8 cellular contexts compared by ENCODE assay signal in the genomic region with DNA sequence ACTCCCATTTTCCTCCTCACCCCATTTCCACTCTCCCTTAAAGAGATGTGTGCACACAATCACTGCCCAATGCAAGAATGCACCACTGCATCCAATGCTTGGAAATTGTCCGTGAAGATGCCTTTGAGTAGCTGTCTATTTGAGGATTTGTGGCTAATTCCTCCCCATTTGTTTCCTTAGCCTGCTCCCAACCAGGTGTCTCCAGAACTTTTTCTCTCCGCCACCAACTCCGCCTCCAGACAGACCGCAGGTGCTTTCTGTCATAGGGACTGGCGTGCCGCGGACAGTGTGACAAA. TPM values are rescaled to one million over a fixed set of nuclear protein-coding genes. Genes with fewer than 3 reads are reported as not detected.
DNase-seq lines count a peak whose midpoint lies in the region; ATAC-seq and TF ChIP-seq lines count a peak whose summit lies in the region.

No MANE protein-coding gene starts in this region.

- peaks cover 56% of the 10 kb centered on the region for H3K4me1 Mint-ChIP-seq in activated T-helper 2 cell treated with anti-CD3 and anti-CD28 coated beads, Interferon-gamma antibody, Interleukin-2, Interleukin-4, amounts not matched to agents 10 μg/mL and 5 μg/mL and 100 μg/mL, durations not matched to agents 14 hours and 24 hours and 36 hours (ENCODE audit: low read depth)

- TF ChIP-seq CTCF in tibial artery (IDR thresholded peaks at IDR 0.05), result no peak

- no peak for DNase-seq in activated T-helper 2 cell treated with anti-CD3 and anti-CD28 coated beads, Interferon-gamma antibody, Interleukin-2, Interleukin-4, amounts not matched to agents 10 μg/mL and 5 μg/mL and 100 μg/mL, durations not matched to agents 14 hours and 24 hours and 36 hours (ENCODE audit: low spot score)
- DNase-seq in kidney glomerular epithelial cell (lab: John Stamatoyannopoulos, UW) (peak; percentile 23), tibial artery (no peak), NAMALWA (ENCODE audit: low spot score) (no peak), GF-D8 (lab: John Stamatoyannopoulos, UW) (no peak)
- no peak for DNase-seq in stimulated activated naive CD4-positive, alpha-beta T cell (lab: John Stamatoyannopoulos, UW)

- no peaks in the 10 kb centered on the region for H3K9me3 ChIP-seq in tibial artery

- intact Hi-C loops in activated T-helper 2 cell treated with anti-CD3 and anti-CD28 coated beads, Interferon-gamma antibody, Interleukin-2, Interleukin-4, amounts not matched to agents 10 μg/mL and 5 μg/mL and 100 μg/mL, durations not matched to agents 14 hours and 24 hours and 36 hours (cut with micrococcal nuclease), result loop anchor here (1.0 to 10.0 kb wide), 4 partner anchors 143 to 413 kb away; partner anchors contain the start of gene UBAC2
- intact Hi-C loops in tibial artery (cut with DNase I; ENCODE audit: low total_unique reads), result loop anchor here (10.0 kb wide), 1 partner anchor 196 kb away; the partner anchor contains the start of gene GPR183

- H3K4me1 ChIP-seq in tibial artery, result peaks cover 0 to 68% (median 43%) of the 10 kb centered on the region in 4 donors

- H3K27me3 Mint-ChIP-seq in activated T-helper 2 cell treated with anti-CD3 and anti-CD28 coated beads, Interferon-gamma antibody, Interleukin-2, Interleukin-4, amounts not matched to agents 10 μg/mL and 5 μg/mL and 100 μg/mL, durations not matched to agents 14 hours and 24 hours and 36 hours (ENCODE audit: low read depth), result no peaks in the 10 kb centered on the region

- no peaks in the 10 kb centered on the region for H3K27me3 ChIP-seq in tibial artery

- peak overlapping the region; percentile 61 to 82 for H3K4me3 ChIP-seq in tibial artery

- H3K9me3 Mint-ChIP-seq in activated T-helper 2 cell treated with anti-CD3 and anti-CD28 coated beads, Interferon-gamma antibody, Interleukin-2, Interleukin-4, amounts not matched to agents 10 μg/mL and 5 μg/mL and 100 μg/mL, durations not matched to agents 14 hours and 24 hours and 36 hours, result peaks cover 8% of the 10 kb centered on the region

- peak overlapping the region; percentile 86 for H3K27ac Mint-ChIP-seq in activated T-helper 2 cell treated with anti-CD3 and anti-CD28 coated beads, Interferon-gamma antibody, Interleukin-2, Interleukin-4, amounts not matched to agents 10 μg/mL and 5 μg/mL and 100 μg/mL, durations not matched to agents 14 hours and 24 hours and 36 hours

- no peaks in the 10 kb centered on the region for H3K36me3 ChIP-seq in tibial artery

- H3K36me3 Mint-ChIP-seq in activated T-helper 2 cell treated with anti-CD3 and anti-CD28 coated beads, Interferon-gamma antibody, Interleukin-2, Interleukin-4, amounts not matched to agents 10 μg/mL and 5 μg/mL and 100 μg/mL, durations not matched to agents 14 hours and 24 hours and 36 hours (ENCODE audit: low read depth), result peaks cover 15% of the 10 kb centered on the region

- peak; percentile 3 for ATAC-seq in GM18519 (IDR thresholded peaks at IDR 0.05; ENCODE audit: low FRiP score, unreplicated experiment)
- peak; percentile 6 for ATAC-seq in HG02938 (IDR thresholded peaks at IDR 0.05; ENCODE audit: unreplicated experiment)

- peak overlapping the region; percentile 89 for H3K4me3 Mint-ChIP-seq in activated T-helper 2 cell treated with anti-CD3 and anti-CD28 coated beads, Interferon-gamma antibody, Interleukin-2, Interleukin-4, amounts not matched to agents 10 μg/mL and 5 μg/mL and 100 μg/mL, durations not matched to agents 14 hours and 24 hours and 36 hours (ENCODE audit: low read depth)

- H3K27ac ChIP-seq in tibial artery, result peak overlapping the region; percentile 62 to 83

RNA-seq across cellular contexts. Expression of gene TM9SF2, which starts 0.5 kb away (rescaled TPM):
- 77.5 and 78.5 TPM in 2 replicates for total RNA-seq in activated T-helper 2 cell treated with anti-CD3 and anti-CD28 coated beads, Interferon-gamma antibody, Interleukin-2, Interleukin-4, amounts not matched to agents 10 μg/mL and 5 μg/mL and 100 μg/mL, durations not matched to agents 14 hours and 24 hours and 36 hours
